In the genomic region with DNA sequence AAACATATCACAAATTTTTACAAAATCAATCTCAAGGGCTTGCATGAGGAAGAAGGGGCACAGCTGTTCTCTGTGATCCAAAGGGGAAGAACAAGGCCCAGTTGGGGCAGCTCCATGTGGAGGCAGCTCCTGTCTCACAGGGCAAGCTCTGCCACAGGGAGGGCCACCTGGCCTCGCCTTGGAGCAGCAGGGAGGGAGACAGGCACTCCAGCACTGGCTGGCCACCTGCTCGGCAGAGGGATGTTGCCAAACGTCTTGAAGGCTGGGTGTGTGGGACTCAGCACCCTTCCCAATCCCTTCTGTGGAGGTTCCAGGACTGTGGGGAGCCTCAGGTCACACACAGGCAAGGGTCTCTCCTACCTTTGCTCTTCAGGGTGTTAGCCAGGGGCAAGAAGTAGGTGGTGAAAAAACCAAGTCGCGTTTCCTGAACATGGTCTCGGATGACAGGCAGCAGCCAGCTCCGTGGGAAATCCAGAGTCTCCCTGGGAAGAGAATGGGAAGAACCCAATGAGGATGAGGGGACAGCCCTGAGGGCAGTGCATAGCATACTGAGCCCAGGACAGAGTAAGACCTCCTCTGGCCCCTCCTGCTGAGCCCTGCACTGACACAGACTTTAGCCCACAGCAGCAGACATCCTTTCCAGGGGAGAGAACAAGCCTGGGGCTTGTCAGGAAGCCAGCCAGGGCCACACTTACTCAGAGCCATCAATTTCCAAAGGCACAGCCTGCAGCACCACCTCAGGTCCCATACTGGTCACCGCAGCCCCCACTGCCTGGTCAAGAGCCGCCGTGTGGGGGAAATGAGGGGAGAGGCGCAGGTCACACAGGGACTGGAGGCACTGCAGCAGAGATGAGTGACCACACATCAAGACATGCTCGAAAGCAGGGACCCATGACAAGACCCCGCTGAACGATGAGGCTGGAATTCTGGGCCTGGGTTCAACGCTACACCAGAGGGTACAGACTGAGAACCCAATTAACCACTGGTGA, we compare ENCODE assay signal across 14 cellular contexts. TPM values are rescaled to one million over a fixed set of nuclear protein-coding genes. Genes with fewer than 3 reads are reported as not detected.
DNase-seq lines count a peak whose midpoint lies in the region; ATAC-seq and TF ChIP-seq lines count a peak whose summit lies in the region.
"Had no signal": no experiment of that assay in that cellular context is flagged by ENCODE, and none has a peak within 500 bp of the region (broad histone marks: within the 10 kb centered on the region; RNA-seq: fewer than 3 reads in every experiment).

No MANE protein-coding gene starts in this region.

- no peaks in the 10 kb centered on the region for H3K9me3 ChIP-seq in HEK293 (ENCODE audit: control insufficient read depth, insufficient read depth, low read depth, low read length)
- H3K9me3 ChIP-seq in hepatocyte (ENCODE audit: low read depth): no peaks in the 10 kb centered on the region
- no peaks in the 10 kb centered on the region for H3K9me3 ChIP-seq in adrenal gland (replicated peaks in 1 of 3)
- H3K9me3 ChIP-seq: Peyer's patch had no signal

- ATAC-seq in sciatic nerve: peak; percentile 38
- ATAC-seq in HG03521 (IDR thresholded peaks at IDR 0.05; ENCODE audit: unreplicated experiment): no peak
- ATAC-seq: HCT116, SK-N-SH treated with all-trans-retinoic acid at 6 μM for 48 hours had no signal

- 93% methylated on average over 15 of the region's 15 CpGs for WGBS in hepatocyte (ENCODE audit: low lambda C conversion rate, missing lambda C conversion rate)
- 86 to 89% (median 86%) methylated on average over 12 to 15 of the region's 15 CpGs for WGBS in adrenal gland, 4 donors

- no peak for TF ChIP-seq CTCF in CD14-positive monocyte (IDR thresholded peaks at IDR 0.05)
- TF ChIP-seq CTCF in HEK293 (tag by site-specific recombination; IDR thresholded peaks at IDR 0.05): no peak
- TF ChIP-seq CTCF in hepatocyte (IDR thresholded peaks at IDR 0.05; ENCODE audit: poor library complexity): no peak
- TF ChIP-seq CTCF in adrenal gland (IDR thresholded peaks at IDR 0.05): no peak

- CTCF ChIA-PET in HEK293 (lab: Yijun Ruan, JAX): interaction anchor here (0.9 kb wide), 1 partner anchor 46 kb away, joined by 3 read pairs; no protein-coding TSS in a partner anchor

- peak overlapping the region in 5 of 7 donors; percentile 2 to 66 (median 26) for H3K27ac Mint-ChIP-seq in CD14-positive monocyte

- intact Hi-C loops in CD14-positive monocyte (cut with micrococcal nuclease) (no loop called here), sciatic nerve (cut with DNase I) (no loop called here), adrenal gland (cut with DNase I) (no loop called here)

- H3K4me1 Mint-ChIP-seq in CD14-positive monocyte: peaks cover 17% of the 10 kb centered on the region

- H3K27me3 ChIP-seq in hepatocyte (no peaks in the 10 kb centered on the region), adrenal gland (no peaks in the 10 kb centered on the region)
- H3K27me3 ChIP-seq: Peyer's patch had no signal

- DNase-seq in CD14-positive monocyte (ENCODE audit: low spot score) (no peak), hepatocyte (ENCODE audit: low spot score) (peak; percentile 2), sciatic nerve (ENCODE audit: low spot score) (no peak), adrenal gland (no peak), iPS-NIHi11 (ENCODE audit: low spot score) (no peak)
- DNase-seq: DMS53, NCI-H1436, NCI-H774, Peyer's patch, SHP77 had no signal

- H3K4me1 ChIP-seq in HEK293 (ENCODE audit: control insufficient read depth, insufficient read depth, low read length) (no peaks in the 10 kb centered on the region), hepatocyte (ENCODE audit: insufficient read depth) (no peaks in the 10 kb centered on the region), adrenal gland (replicated peaks in 1 of 2) (no peaks in the 10 kb centered on the region)

- no peak overlapping the region for H3K4me2 ChIP-seq in hepatocyte

- POLR2A ChIA-PET in HEK293 (lab: Yijun Ruan, JAX): no interaction called here

- H3K79me2 ChIP-seq in hepatocyte: no peaks in the 10 kb centered on the region

- peaks cover 69 to 87% of the 10 kb centered on the region in 2 donors for H3K36me3 Mint-ChIP-seq in CD14-positive monocyte

- no peak overlapping the region for H3K4me3 ChIP-seq in HEK293 (ENCODE audit: low read depth, low read length)
- H3K4me3 ChIP-seq in hepatocyte: no peak overlapping the region
- H3K4me3 ChIP-seq in adrenal gland: no peak overlapping the region
- H3K4me3 ChIP-seq: Peyer's patch had no signal

- peaks cover 4 to 14% (median 9%) of the 10 kb centered on the region in 7 donors for H3K9me3 Mint-ChIP-seq in CD14-positive monocyte

- no peak overlapping the region for H3K4me3 Mint-ChIP-seq in CD14-positive monocyte

- no peak for TF ChIP-seq POLR2A in adrenal gland (IDR thresholded peaks at IDR 0.05)

- no peak overlapping the region for H3K27ac ChIP-seq in HEK293 (ENCODE audit: extremely low read depth, low read depth, low read length)
- H3K27ac ChIP-seq in hepatocyte: no peak overlapping the region
- H3K27ac ChIP-seq in adrenal gland: no peak overlapping the region

- H3K9me2 ChIP-seq in hepatocyte (replicated peaks; ENCODE audit: insufficient read depth): no peaks in the 10 kb centered on the region

- H3K36me3 ChIP-seq in HEK293 (ENCODE audit: control insufficient read depth in 2 of 2, insufficient read depth in 1 of 2, low read length in 2 of 2) (peaks cover 13 to 49% of the 10 kb centered on the region in 2 experiments; a peak in 2 of 3 replicates), hepatocyte (replicated peaks; ENCODE audit: insufficient read depth, low read depth) (no peaks in the 10 kb centered on the region), adrenal gland (replicated peaks in 1 of 2) (peaks cover 0 to 40% of the 10 kb centered on the region in 2 donors)

- H3K27me3 Mint-ChIP-seq in CD14-positive monocyte (ENCODE audit: low read depth in 3 of 3): peaks cover 0 to 3% (median 0%) of the 10 kb centered on the region in 3 donors

- no peaks in the 10 kb centered on the region for H4K20me1 ChIP-seq in hepatocyte (ENCODE audit: insufficient read depth, poor library complexity, severe bottlenecking)

- no peak overlapping the region for H2AFZ ChIP-seq in hepatocyte

TF ChIP-seq in HEK293, 187 proteins besides CTCF, POLR2A, EP300 and RAD21:
- TF ChIP-seq GLIS1 (tag by site-specific recombination; IDR thresholded peaks at IDR 0.05) (peak; percentile 26; the same call in 1 of the 2 replicates), ZIC2 (tag by site-specific recombination; IDR thresholded peaks at IDR 0.05) (peak; percentile 77), SP2 (tag by site-specific recombination; IDR thresholded peaks at IDR 0.05) (no peak)

RNA-seq across cellular contexts. Expression of a gene that starts 21.9 kb away (rescaled TPM):
- 10 to 100 TPM; 31.0 to 44.3 TPM for polyA plus RNA-seq in CD14-positive monocyte
- total RNA-seq in hepatocyte: 8.5 and 10.6 TPM in 2 replicates
- polyA plus RNA-seq in hepatocyte: 19.6 and 20.6 TPM in 2 replicates
- 19.6 TPM for total RNA-seq in sciatic nerve
- 10 to 100 TPM; 13.3 to 56.9 (median 27.6) TPM for total RNA-seq in adrenal gland
- polyA plus RNA-seq in adrenal gland: 10 to 100 TPM; 27.2 to 42.9 (median 35.6) TPM

RNA-seq across cellular contexts. Expression of a gene that starts 44.7 kb away (rescaled TPM):
- polyA plus RNA-seq in CD14-positive monocyte (10 to 100 TPM; 29.4 to 62.4 TPM), hepatocyte (29.4 and 30.4 TPM in 2 replicates), adrenal gland (1 to 10 TPM; 2.8 to 4.1 (median 3.3) TPM)
- total RNA-seq in hepatocyte (23.4 and 27.4 TPM in 2 replicates), sciatic nerve (8.0 TPM), adrenal gland (10 to 100 TPM in 5 of 8 donors, 1 to 10 TPM in 3; 3.4 to 17.9 (median 11.0) TPM)

RNA-seq across cellular contexts. Expression of a gene that starts 46.8 kb away (rescaled TPM):
- polyA plus RNA-seq in CD14-positive monocyte (100 to 1,000 TPM; 498 to 749 TPM), hepatocyte (239 and 254 TPM in 2 replicates), adrenal gland (100 to 1,000 TPM in 1 of 3 donors, 10 to 100 TPM in 2; 55.4 to 627 (median 84.4) TPM)
- total RNA-seq in hepatocyte (204 and 214 TPM in 2 replicates), sciatic nerve (117 TPM), adrenal gland (100 to 1,000 TPM; 307 to 578 (median 398) TPM)
